ENCODE assay signal across 10 cellular contexts in genomic region chr4:15652191-15652590, GRCh38. TPM values are rescaled to one million over a fixed set of nuclear protein-coding genes. Genes with fewer than 3 reads are reported as not detected.
A peak's percentile ranks its signal among the peaks of the same experiment; 100 is the strongest.
DNase-seq lines count a peak whose midpoint lies in the region; ATAC-seq and TF ChIP-seq lines count a peak whose summit lies in the region.
"Had no signal": no experiment of that assay in that cellular context is flagged by ENCODE, and none has a peak within 500 bp of the region (broad histone marks: within the 10 kb centered on the region; RNA-seq: fewer than 3 reads in every experiment).

No MANE protein-coding gene starts in this region.

- intact Hi-C loops in Right ventricle myocardium inferior (cut with DNase I) = loop anchor here (10.0 kb wide), 1 partner anchor 507 kb away; no protein-coding TSS in a partner anchor
- intact Hi-C loops in naive thymus-derived CD4-positive, alpha-beta T cell (cut with micrococcal nuclease) = loop anchor here in 1 of 2 donors (2.0 to 10.0 kb wide), 7 partner anchors 105 to 727 kb away; partner anchors contain the start of genes CD38 and TAPT1

- peaks cover 39 to 79% (median 64%) of the 10 kb centered on the region in 7 donors for H3K4me1 Mint-ChIP-seq in naive thymus-derived CD4-positive, alpha-beta T cell

- 39% methylated on average over 1 of the region's 1 CpG for WGBS in urinary bladder

- peak overlapping the region in 6 of 9 donors; percentile 5 to 98 (median 82) for H3K27ac Mint-ChIP-seq in naive thymus-derived CD4-positive, alpha-beta T cell

- peak overlapping the region; percentile 26 to 99 (median 78) for H3K4me3 Mint-ChIP-seq in naive thymus-derived CD4-positive, alpha-beta T cell

- POLR2A ChIA-PET in naive thymus-derived CD4-positive, alpha-beta T cell (lab: Charles Lee) = interaction anchor here (1.5 kb wide), 1 partner anchor 649 kb away, joined by 4 read pairs; no protein-coding TSS in a partner anchor

- H3K4me1 ChIP-seq in cardiac muscle cell (ENCODE audit: low read depth) = peaks cover 35% of the 10 kb centered on the region
- peaks cover 36 to 52% of the 10 kb centered on the region in 2 donors for H3K4me1 ChIP-seq in naive thymus-derived CD4-positive, alpha-beta T cell (ENCODE audit: control insufficient read depth in 2 of 2, insufficient read depth in 2 of 2, low read length in 2 of 2)
- no peaks in the 10 kb centered on the region for H3K4me1 ChIP-seq in urinary bladder (ENCODE audit: insufficient read depth)

- H3K36me3 ChIP-seq in cardiac muscle cell = no peaks in the 10 kb centered on the region
- H3K36me3 ChIP-seq in naive thymus-derived CD4-positive, alpha-beta T cell (ENCODE audit: control insufficient read depth in 2 of 3, insufficient read depth in 3 of 3, low read length in 3 of 3) = peaks cover 0 to 3% (median 0%) of the 10 kb centered on the region in 3 experiments
- H3K36me3 ChIP-seq in urinary bladder (ENCODE audit: insufficient read depth) = no peaks in the 10 kb centered on the region

- H3K36me3 Mint-ChIP-seq in naive thymus-derived CD4-positive, alpha-beta T cell = peaks cover 0 to 3% (median 0%) of the 10 kb centered on the region in 5 donors
- H3K36me3 Mint-ChIP-seq: naive B cell had no signal

- no peak for TF ChIP-seq CTCF in cardiac muscle cell (IDR thresholded peaks at IDR 0.05; ENCODE audit: low read depth, low read length)

- DNase-seq in cardiac muscle cell (ENCODE audit: low read depth in 1 of 2, low spot score in 1 of 2) (no peak), Right ventricle myocardium inferior (ENCODE audit: missing footprints) (no peak), cerebellum (ENCODE audit: low spot score) (peak; percentile 17), amniotic stem cell (lab: John Stamatoyannopoulos, UW) (no peak)
- no peak for DNase-seq in naive thymus-derived CD4-positive, alpha-beta T cell
- DNase-seq: naive B cell had no signal

- H3K27me3 ChIP-seq in cardiac muscle cell = no peaks in the 10 kb centered on the region
- H3K27me3 ChIP-seq in naive thymus-derived CD4-positive, alpha-beta T cell (ENCODE audit: control insufficient read depth in 2 of 2, insufficient read depth in 2 of 2, low read length in 2 of 2) = no peaks in the 10 kb centered on the region

- no peaks in the 10 kb centered on the region for H3K9me3 ChIP-seq in cardiac muscle cell (ENCODE audit: low read depth)
- H3K9me3 ChIP-seq in naive thymus-derived CD4-positive, alpha-beta T cell (ENCODE audit: control insufficient read depth in 2 of 3, low read length in 3 of 3) = no peaks in the 10 kb centered on the region

- H3K9me3 Mint-ChIP-seq in naive thymus-derived CD4-positive, alpha-beta T cell = peaks cover 0 to 4% (median 0%) of the 10 kb centered on the region in 11 donors
- H3K9me3 Mint-ChIP-seq: naive B cell had no signal

- peaks cover 0 to 2% (median 0%) of the 10 kb centered on the region in 5 donors for H3K27me3 Mint-ChIP-seq in naive thymus-derived CD4-positive, alpha-beta T cell
- H3K27me3 Mint-ChIP-seq: naive B cell had no signal

- H3K4me3 ChIP-seq in cardiac muscle cell (no peak overlapping the region), urinary bladder (ENCODE audit: low read depth, low read length) (no peak overlapping the region)
- H3K4me3 ChIP-seq in naive thymus-derived CD4-positive, alpha-beta T cell (ENCODE audit: low read length) = no peak overlapping the region

- CTCF ChIA-PET in naive thymus-derived CD4-positive, alpha-beta T cell (lab: Charles Lee) = interaction anchor here (0.6 to 1.1 kb wide), 3 partner anchors 8 to 100 kb away, joined by 3 to 5 read pairs (median 3); no protein-coding TSS in a partner anchor

- H3K27ac ChIP-seq in cardiac muscle cell (peak overlapping the region; percentile 98), urinary bladder (ENCODE audit: low read depth) (peak overlapping the region; percentile 50)
- peak overlapping the region; percentile 90 for H3K27ac ChIP-seq in naive thymus-derived CD4-positive, alpha-beta T cell (ENCODE audit: low read depth, low read length)
- H3K27ac ChIP-seq: RWPE1 had no signal

- no peak for ATAC-seq in Right ventricle myocardium inferior
- no peak for ATAC-seq in naive thymus-derived CD4-positive, alpha-beta T cell
- ATAC-seq in GM21529 (IDR thresholded peaks at IDR 0.05; ENCODE audit: unreplicated experiment) = no peak
- no peak for ATAC-seq in HG03159 (IDR thresholded peaks at IDR 0.05; ENCODE audit: unreplicated experiment)

RNA-seq across cellular contexts. Expression of gene FBXL5, which starts 3.0 kb away (rescaled TPM):
- total RNA-seq in cardiac muscle cell (55.6 and 66.3 TPM in 2 replicates), Right ventricle myocardium inferior (93.9 TPM), cerebellum (140 TPM), urinary bladder (211 TPM)
- polyA plus RNA-seq in cardiac muscle cell (39.0 and 96.5 TPM in 2 replicates), urinary bladder (75.3 TPM)
- 100 to 1,000 TPM in 1 of 5 experiments, 10 to 100 TPM in 4; 39.1 to 107 (median 57.4) TPM for total RNA-seq in naive thymus-derived CD4-positive, alpha-beta T cell
- polyA plus RNA-seq in naive thymus-derived CD4-positive, alpha-beta T cell = 100 to 1,000 TPM; 123 to 127 TPM

RNA-seq across cellular contexts. Expression of gene FAM200B, which starts 29.4 kb away (rescaled TPM):
- total RNA-seq in cardiac muscle cell (35.9 and 38.2 TPM in 2 replicates), Right ventricle myocardium inferior (25.2 TPM), cerebellum (45.4 TPM), urinary bladder (42.8 TPM)
- polyA plus RNA-seq in cardiac muscle cell (57.4 and 65.9 TPM in 2 replicates), urinary bladder (58.4 TPM)
- total RNA-seq in naive thymus-derived CD4-positive, alpha-beta T cell = 10 to 100 TPM; 10.6 to 42.8 (median 27.4) TPM
- polyA plus RNA-seq in naive thymus-derived CD4-positive, alpha-beta T cell = 10 to 100 TPM; 54.8 to 91.6 TPM

RNA-seq across cellular contexts. Expression of gene BST1, which starts 50.7 kb away (rescaled TPM):
- total RNA-seq in cardiac muscle cell = 0.09 and 0.60 TPM in 2 replicates
- 0.24 and 0.35 TPM in 2 replicates for polyA plus RNA-seq in cardiac muscle cell
- total RNA-seq in Right ventricle myocardium inferior = 3.8 TPM
- total RNA-seq in cerebellum = 1.2 TPM
- 10 to 100 TPM in 1 of 5 experiments, 1 to 10 TPM in 2, under 1 TPM in 2; 0.65 to 41.8 (median 1.1) TPM for total RNA-seq in naive thymus-derived CD4-positive, alpha-beta T cell
- polyA plus RNA-seq in naive thymus-derived CD4-positive, alpha-beta T cell = under 1 TPM; 0.45 to 0.89 TPM
- 23.7 TPM for total RNA-seq in urinary bladder
- polyA plus RNA-seq in urinary bladder = 21.0 TPM
